8 cellular contexts compared by ENCODE assay signal in the genomic region with DNA sequence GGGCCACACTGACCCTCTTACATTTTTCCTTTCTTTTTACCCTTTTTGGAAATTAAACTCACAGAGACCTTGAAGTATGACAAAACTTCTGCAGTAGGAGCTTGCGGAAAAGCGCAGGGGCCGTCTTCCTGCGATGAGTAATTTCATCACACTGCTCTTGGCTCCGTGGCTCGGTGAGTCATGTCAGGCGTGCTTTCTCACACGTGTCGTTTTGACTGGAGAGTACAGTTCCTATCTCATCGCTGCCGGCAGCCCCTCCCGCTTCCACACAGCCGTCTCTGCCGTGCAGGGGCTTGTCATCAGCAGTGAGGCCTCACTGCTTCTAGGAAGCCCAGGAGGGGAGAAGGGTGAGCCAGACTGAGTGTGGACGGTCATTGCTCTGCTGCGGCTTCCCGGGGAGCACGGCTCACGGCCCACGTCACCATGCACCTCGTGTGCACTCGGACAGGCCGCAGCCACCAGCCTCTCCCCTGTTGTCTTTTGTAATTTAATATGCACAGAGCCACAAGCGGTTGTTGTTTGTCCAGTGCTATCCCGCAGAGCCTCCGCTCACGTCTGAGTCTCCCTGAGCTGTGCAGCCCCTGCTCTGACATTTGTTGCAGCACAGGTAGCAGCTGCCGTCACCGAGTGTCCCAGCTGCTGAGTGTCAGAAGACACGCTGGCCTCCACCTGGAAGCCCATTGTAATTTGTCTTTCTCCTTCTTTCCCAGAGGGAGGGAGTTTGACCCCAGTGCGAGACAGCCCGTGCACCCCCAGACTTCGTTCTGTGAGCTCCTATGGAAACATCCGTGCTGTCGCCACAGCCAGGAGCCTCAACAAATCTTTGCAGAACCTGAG.
DNase-seq lines count a peak whose midpoint lies in the region; ATAC-seq and TF ChIP-seq lines count a peak whose summit lies in the region.

No MANE protein-coding gene starts in this region.

- peaks cover 0 to 3% (median 0%) of the 10 kb centered on the region in 8 donors for H3K9me3 Mint-ChIP-seq in CD4-positive, alpha-beta memory T cell
- H3K9me3 Mint-ChIP-seq in naive thymus-derived CD4-positive, alpha-beta T cell = no peaks in the 10 kb centered on the region

- H3K27me3 Mint-ChIP-seq in CD4-positive, alpha-beta memory T cell = no peaks in the 10 kb centered on the region
- H3K27me3 Mint-ChIP-seq in naive thymus-derived CD4-positive, alpha-beta T cell = no peaks in the 10 kb centered on the region

- no peaks in the 10 kb centered on the region for H3K27me3 ChIP-seq in CD4-positive, alpha-beta memory T cell (ENCODE audit: insufficient read depth, low read length)
- H3K27me3 ChIP-seq in naive thymus-derived CD4-positive, alpha-beta T cell (ENCODE audit: control insufficient read depth in 2 of 2, insufficient read depth in 2 of 2, low read length in 2 of 2) = no peaks in the 10 kb centered on the region

- CTCF ChIA-PET in CD4-positive, alpha-beta memory T cell (lab: Charles Lee; ENCODE audit: partially characterized antibody) = interaction anchor here (1.0 to 1.3 kb wide), 4 partner anchors 27 to 468 kb away, joined by 3 to 4 read pairs (median 4); no protein-coding TSS in a partner anchor
- CTCF ChIA-PET in naive thymus-derived CD4-positive, alpha-beta T cell (lab: Charles Lee) = interaction anchor here (0.6 kb wide), 1 partner anchor 10 kb away, joined by 4 read pairs; no protein-coding TSS in a partner anchor

- H3K4me3 ChIP-seq in CD4-positive, alpha-beta memory T cell (ENCODE audit: low read length in 2 of 2) = peak overlapping the region in 1 of 2 donors; percentile 17
- no peak overlapping the region for H3K4me3 ChIP-seq in choroid plexus epithelial cell (ENCODE audit: low read depth, low read length)
- peak overlapping the region; percentile 40 for H3K4me3 ChIP-seq in naive thymus-derived CD4-positive, alpha-beta T cell (ENCODE audit: low read length)

- no peak for TF ChIP-seq CTCF in choroid plexus epithelial cell (conservative IDR thresholded peaks at IDR 0.05; ENCODE audit: low read depth, low read length)

- peaks cover 2% of the 10 kb centered on the region for H3K36me3 ChIP-seq in CD4-positive, alpha-beta memory T cell (ENCODE audit: insufficient read depth, low read length)
- peaks cover 0 to 66% (median 11%) of the 10 kb centered on the region in 3 experiments for H3K36me3 ChIP-seq in naive thymus-derived CD4-positive, alpha-beta T cell (ENCODE audit: control insufficient read depth in 2 of 3, insufficient read depth in 3 of 3, low read length in 3 of 3)

- peaks cover 34 to 38% of the 10 kb centered on the region in 2 donors for H3K36me3 Mint-ChIP-seq in CD4-positive, alpha-beta memory T cell
- H3K36me3 Mint-ChIP-seq in naive thymus-derived CD4-positive, alpha-beta T cell = peaks cover 4 to 58% (median 30%) of the 10 kb centered on the region in 5 donors

- H3K27ac ChIP-seq in CD4-positive, alpha-beta memory T cell (ENCODE audit: low read depth, low read length) = peak overlapping the region; percentile 85
- peak overlapping the region; percentile 66 for H3K27ac ChIP-seq in naive thymus-derived CD4-positive, alpha-beta T cell (ENCODE audit: low read depth, low read length)

- peaks cover 33 to 71% (median 51%) of the 10 kb centered on the region in 4 donors for H3K4me1 Mint-ChIP-seq in CD4-positive, alpha-beta memory T cell
- peaks cover 12 to 80% (median 40%) of the 10 kb centered on the region in 7 donors for H3K4me1 Mint-ChIP-seq in naive thymus-derived CD4-positive, alpha-beta T cell

- DNase-seq in CD4-positive, alpha-beta memory T cell = peak; percentile 74 to 98 (median 82)
- peak; percentile 96 for DNase-seq in NCI-H146 (lab: John Stamatoyannopoulos, UW)
- peak; percentile 97 for DNase-seq in activated CD4-positive, alpha-beta T cell treated with anti-CD3 and anti-CD28 coated beads for 48 hours
- peak; percentile 99 for DNase-seq in choroid plexus epithelial cell (ENCODE audit: low read depth)
- peak in 7 of 9 donors; percentile 17 to 81 (median 48) for DNase-seq in naive thymus-derived CD4-positive, alpha-beta T cell
- DNase-seq in stimulated activated CD8-positive, alpha-beta memory T cell treated with anti-CD3 and anti-CD28 coated beads, Interleukin-7, amount 100 ng/mL, for 4 hours (ENCODE audit: low read depth in 2 of 2) = peak; percentile 75 to 88

- H3K27ac Mint-ChIP-seq in CD4-positive, alpha-beta memory T cell = peak overlapping the region; percentile 93 to 98 (median 96)
- peak overlapping the region; percentile 79 to 100 (median 93) for H3K27ac Mint-ChIP-seq in naive thymus-derived CD4-positive, alpha-beta T cell

- ATAC-seq in GM21786 (IDR thresholded peaks at IDR 0.05; ENCODE audit: unreplicated experiment) (peak; percentile 79), HG02623 (IDR thresholded peaks at IDR 0.05; ENCODE audit: unreplicated experiment) (no peak)
- ATAC-seq in naive thymus-derived CD4-positive, alpha-beta T cell = peak; percentile 86

- H3K9me3 ChIP-seq in CD4-positive, alpha-beta memory T cell (ENCODE audit: control insufficient read depth in 1 of 2, low read length in 2 of 2) = no peaks in the 10 kb centered on the region
- no peaks in the 10 kb centered on the region for H3K9me3 ChIP-seq in naive thymus-derived CD4-positive, alpha-beta T cell (ENCODE audit: control insufficient read depth in 2 of 3, low read length in 3 of 3)

- peak overlapping the region; percentile 55 to 92 (median 84) for H3K4me3 Mint-ChIP-seq in CD4-positive, alpha-beta memory T cell
- H3K4me3 Mint-ChIP-seq in naive thymus-derived CD4-positive, alpha-beta T cell = peak overlapping the region in 8 of 10 donors; percentile 64 to 89 (median 74)

- intact Hi-C loops in CD4-positive, alpha-beta memory T cell (cut with micrococcal nuclease) = loop anchor here (5.0 to 10.0 kb wide), 2 partner anchors 130 to 227 kb away; no protein-coding TSS in a partner anchor
- intact Hi-C loops in naive thymus-derived CD4-positive, alpha-beta T cell (cut with micrococcal nuclease) = loop anchor here (1.0 to 10.0 kb wide), 8 partner anchors 15 to 745 kb away; a partner anchor contains a TSS

- POLR2A ChIA-PET in CD4-positive, alpha-beta memory T cell (lab: Charles Lee; ENCODE audit: partially characterized antibody) = interaction anchor here (0.7 to 2.3 kb wide), 24 partner anchors 9 to 475 kb away, joined by 3 to 18 read pairs (median 6); no protein-coding TSS in a partner anchor
- POLR2A ChIA-PET in naive thymus-derived CD4-positive, alpha-beta T cell (lab: Charles Lee) = interaction anchor here (0.8 to 2.0 kb wide), 4 partner anchors 15 to 437 kb away, joined by 3 to 7 read pairs (median 4); no protein-coding TSS in a partner anchor

- H3K4me1 ChIP-seq in CD4-positive, alpha-beta memory T cell (ENCODE audit: insufficient read depth, low read length) = peaks cover 50% of the 10 kb centered on the region
- peaks cover 38 to 39% of the 10 kb centered on the region in 2 donors for H3K4me1 ChIP-seq in naive thymus-derived CD4-positive, alpha-beta T cell (ENCODE audit: control insufficient read depth in 2 of 2, insufficient read depth in 2 of 2, low read length in 2 of 2)

Comparison
In these comparisons a context has a peak if more than half of its experiments do, and no peak if none do; other contexts are left out.
1. DNase-seq: peak in every context shown above with its lines; median percentile 99 in choroid plexus epithelial cell; 97 in activated CD4-positive, alpha-beta T cell treated with anti-CD3 and anti-CD28 coated beads for 48 hours; 96 in NCI-H146; 82 in CD4-positive, alpha-beta memory T cell; 82 in stimulated activated CD8-positive, alpha-beta memory T cell treated with anti-CD3 and anti-CD28 coated beads, Interleukin-7, amount 100 ng/mL, for 4 hours; 48 in naive thymus-derived CD4-positive, alpha-beta T cell.